Comparison of ENCODE assay signal across 8 cellular contexts in the genomic region with DNA sequence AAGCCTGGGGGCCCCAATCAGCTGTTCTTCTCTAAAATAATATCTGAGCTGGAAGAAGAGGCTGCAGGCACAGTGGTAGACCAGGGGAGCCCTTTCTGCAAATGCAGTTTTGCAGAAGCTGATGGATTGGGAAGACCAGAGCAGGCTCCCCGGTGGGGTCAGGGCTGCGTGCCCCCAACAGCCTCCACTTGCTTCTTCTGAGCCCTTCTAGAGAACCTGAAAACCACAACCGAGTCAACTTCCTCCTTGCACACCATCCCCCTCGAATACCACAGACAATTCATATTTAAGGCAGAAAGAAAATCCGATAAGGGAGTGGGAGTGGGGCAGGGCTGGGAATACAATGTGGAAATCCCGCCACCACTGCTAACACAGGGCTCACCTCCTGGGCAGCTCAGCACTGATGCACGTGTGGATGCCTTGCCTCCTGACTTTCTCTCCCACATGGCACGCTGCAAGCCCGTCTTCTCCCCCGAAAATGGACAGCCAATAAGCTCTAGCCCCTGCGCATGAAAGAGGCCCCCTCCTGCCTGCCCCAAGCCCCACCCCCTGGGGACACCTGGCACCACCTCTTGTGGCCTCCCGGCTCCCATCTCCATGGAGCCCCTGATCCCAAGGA. TPM values are rescaled to one million over a fixed set of nuclear protein-coding genes. Genes with fewer than 3 reads are reported as not detected.
A peak's percentile ranks its signal among the peaks of the same experiment; 100 is the strongest.
DNase-seq lines count a peak whose midpoint lies in the region; ATAC-seq, FAIRE-seq and TF ChIP-seq lines count a peak whose summit lies in the region.

No MANE protein-coding gene starts in this region.

- H3K9me3 Mint-ChIP-seq in central memory CD8-positive, alpha-beta T cell: peaks cover 5% of the 10 kb centered on the region
- H3K9me3 Mint-ChIP-seq in nephron progenitor cell: peaks cover 4% of the 10 kb centered on the region

- H3K4me3 Mint-ChIP-seq in central memory CD8-positive, alpha-beta T cell: peak overlapping the region; percentile 78
- H3K4me3 Mint-ChIP-seq in nephron progenitor cell: no peak overlapping the region

- FAIRE-seq in D721Med (lab: Jason Lieb, UNC): no peak

- DNase-seq in EL (peak; percentile 52), SJSA1 (ENCODE audit: low read depth in 1 of 2, low spot score in 2 of 2) (no peak), SJCRH30 (no peak), D721Med (ENCODE audit: insufficient read length, low spot score) (no peak), nephron progenitor cell (no peak)
- DNase-seq in central memory CD8-positive, alpha-beta T cell (ENCODE audit: low spot score in 2 of 2): peak in 1 of 2 donors; percentile 27
- DNase-seq in stimulated activated CD4-positive, alpha-beta T cell treated with anti-CD3 and anti-CD28 coated beads, Interleukin-15, amount 100 ng/mL, for 24 hours: peak; percentile 63

- H3K4me3 ChIP-seq in SJSA1: no peak overlapping the region
- no peak overlapping the region for H3K4me3 ChIP-seq in SJCRH30

- H3K4me1 ChIP-seq in SJSA1 (replicated peaks) (peaks cover 61% of the 10 kb centered on the region), SJCRH30 (peaks cover 54% of the 10 kb centered on the region)

- TF ChIP-seq CTCF in D721Med (IDR thresholded peaks at IDR 0.05; ENCODE audit: insufficient read depth, missing control alignments) (no peak), nephron progenitor cell (IDR thresholded peaks at IDR 0.05) (no peak)

- H3K27me3 Mint-ChIP-seq in central memory CD8-positive, alpha-beta T cell: no peaks in the 10 kb centered on the region
- peaks cover 17% of the 10 kb centered on the region for H3K27me3 Mint-ChIP-seq in nephron progenitor cell (ENCODE audit: low read depth, poor library complexity)

- H3K27ac ChIP-seq in SJSA1 (peak overlapping the region; percentile 92), SJCRH30 (no peak overlapping the region)

- peaks cover 25% of the 10 kb centered on the region for H3K36me3 Mint-ChIP-seq in central memory CD8-positive, alpha-beta T cell (ENCODE audit: insufficient read depth)
- peaks cover 5% of the 10 kb centered on the region for H3K36me3 Mint-ChIP-seq in nephron progenitor cell (ENCODE audit: low read depth)

- peak; percentile 31 for ATAC-seq in HG02759 (IDR thresholded peaks at IDR 0.05; ENCODE audit: unreplicated experiment)
- peak; percentile 54 for ATAC-seq in central memory CD8-positive, alpha-beta T cell (replicated peaks; ENCODE audit: extremely low read depth, poor library complexity, severe bottlenecking)

- H3K27ac Mint-ChIP-seq in central memory CD8-positive, alpha-beta T cell (ENCODE audit: low read depth): peak overlapping the region; percentile 94
- no peak overlapping the region for H3K27ac Mint-ChIP-seq in nephron progenitor cell

- H3K36me3 ChIP-seq in SJSA1 (peaks cover 8% of the 10 kb centered on the region), SJCRH30 (no peaks in the 10 kb centered on the region)

- H3K27me3 ChIP-seq in SJSA1 (replicated peaks) (no peaks in the 10 kb centered on the region), SJCRH30 (peaks cover 3% of the 10 kb centered on the region; the same call in 1 of the 2 replicates)

- peaks cover 88% of the 10 kb centered on the region for H3K4me1 Mint-ChIP-seq in central memory CD8-positive, alpha-beta T cell
- H3K4me1 Mint-ChIP-seq in nephron progenitor cell: peaks cover 63% of the 10 kb centered on the region

- H3K9me3 ChIP-seq in SJSA1 (replicated peaks): no peaks in the 10 kb centered on the region
- no peaks in the 10 kb centered on the region for H3K9me3 ChIP-seq in SJCRH30 (replicated peaks)

RNA-seq across cellular contexts. Expression of a gene that starts 25.4 kb away (rescaled TPM):
- 5.6 and 10.8 TPM in 2 replicates for total RNA-seq in SJSA1 (2014; rRNA removed; shearing (Covaris generic))
- total RNA-seq in SJCRH30 (2014; rRNA removed; shearing (Covaris generic)): 7.2 and 7.5 TPM in 2 replicates

RNA-seq across cellular contexts. Expression of a gene that starts 28.7 kb away (rescaled TPM):
- total RNA-seq in SJSA1 (2014; rRNA removed; shearing (Covaris generic)): 11.4 and 15.3 TPM in 2 replicates
- total RNA-seq in SJCRH30 (2014; rRNA removed; shearing (Covaris generic)): 5.9 and 6.2 TPM in 2 replicates

Comparison
In these comparisons a context has a peak if more than half of its experiments do, and no peak if none do; other contexts are left out.
1. DNase-seq: peak in EL (single experiment) and stimulated activated CD4-positive, alpha-beta T cell treated with anti-CD3 and anti-CD28 coated beads, Interleukin-15, amount 100 ng/mL, for 24 hours (single experiment); none in SJSA1 (0 of 2), SJCRH30 (0 of 2), D721Med (single experiment) and nephron progenitor cell (single experiment).